In the genomic region with DNA sequence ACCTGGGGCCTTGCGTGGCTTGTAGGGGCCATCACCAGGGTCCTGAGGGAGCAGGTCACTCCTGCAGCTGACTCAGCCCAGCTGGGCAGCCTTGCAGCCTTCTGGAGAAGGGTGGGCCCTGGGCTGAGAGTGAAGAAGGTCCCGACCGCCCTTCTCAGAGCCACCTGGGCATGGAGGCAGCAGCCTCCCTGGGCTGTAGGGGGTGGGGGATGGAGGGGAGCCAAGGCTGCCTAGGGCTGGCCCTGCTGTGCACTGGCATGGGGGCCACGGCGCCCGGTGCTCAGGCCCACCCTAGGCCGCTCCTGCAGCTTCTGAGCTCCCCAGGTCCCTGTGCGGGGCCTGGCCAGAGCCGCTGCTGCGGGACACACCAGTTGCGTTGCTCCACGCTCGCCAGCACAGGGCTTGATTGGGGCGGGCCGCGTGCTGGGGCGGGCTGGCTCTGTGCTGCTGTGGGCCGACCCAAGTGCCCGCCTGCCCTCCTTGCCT, we compare ENCODE assay signal across 20 cellular contexts.
DNase-seq lines count a peak whose midpoint lies in the region; ATAC-seq and TF ChIP-seq lines count a peak whose summit lies in the region.
"Had no signal": no experiment of that assay in that cellular context is flagged by ENCODE, and none has a peak within 500 bp of the region (broad histone marks: within the 10 kb centered on the region; RNA-seq: fewer than 3 reads in every experiment).

No MANE protein-coding gene starts in this region.

- no peaks in the 10 kb centered on the region for H3K36me3 ChIP-seq in left ventricle myocardium inferior
- no peaks in the 10 kb centered on the region for H3K36me3 ChIP-seq in CD8-positive, alpha-beta memory T cell (ENCODE audit: insufficient read depth, low read length)
- H3K36me3 ChIP-seq: gastrocnemius medialis had no signal

- POLR2A ChIA-PET in CD8-positive, alpha-beta memory T cell (lab: Charles Lee): no interaction called here

- H3K9me3 ChIP-seq in left ventricle myocardium inferior (replicated peaks): peaks cover 17% of the 10 kb centered on the region
- H3K9me3 ChIP-seq in CD8-positive, alpha-beta memory T cell (ENCODE audit: low read length): no peaks in the 10 kb centered on the region
- H3K9me3 ChIP-seq: gastrocnemius medialis had no signal

- no peak overlapping the region for H3K27ac Mint-ChIP-seq in CD8-positive, alpha-beta memory T cell
- H3K27ac Mint-ChIP-seq: activated naive CD4-positive, alpha-beta T cell treated with anti-CD3 and anti-CD28 coated beads, Interleukin-2, amount 50 U/mL, for 72 hours; activated T-helper 1 cell treated with anti-CD3 and anti-CD28 coated beads, Interleukin-12 subunit alpha, Interleukin-12 subunit beta, Interleukin-2, Interleukin-4 antibody, amounts not matched to agents 30 ng/mL and 10 ng/mL and 1 ng/mL, durations not matched to agents 14 hours and 24 hours and 36 hours; CD4-positive, CD25-positive, alpha-beta regulatory T cell had no signal

- no peak overlapping the region for H3K4me3 Mint-ChIP-seq in CD8-positive, alpha-beta memory T cell
- H3K4me3 Mint-ChIP-seq: activated T-helper 1 cell treated with anti-CD3 and anti-CD28 coated beads, Interleukin-12 subunit alpha, Interleukin-12 subunit beta, Interleukin-2, Interleukin-4 antibody, amounts not matched to agents 30 ng/mL and 10 ng/mL and 1 ng/mL, durations not matched to agents 14 hours and 24 hours and 36 hours; CD4-positive, CD25-positive, alpha-beta regulatory T cell; natural killer cell had no signal

- ATAC-seq in sciatic nerve: no peak
- ATAC-seq: activated naive CD4-positive, alpha-beta T cell treated with anti-CD3 and anti-CD28 coated beads, Interleukin-2, amount 50 U/mL, for 72 hours; gastrocnemius medialis; natural killer cell had no signal

- H3K4me1 ChIP-seq in left ventricle myocardium inferior: peaks cover 8% of the 10 kb centered on the region
- peaks cover 5% of the 10 kb centered on the region for H3K4me1 ChIP-seq in CD8-positive, alpha-beta memory T cell (ENCODE audit: insufficient read depth, low read length)
- H3K4me1 ChIP-seq: gastrocnemius medialis, parathyroid adenoma had no signal

- no peaks in the 10 kb centered on the region for H3K36me3 Mint-ChIP-seq in CD8-positive, alpha-beta memory T cell
- H3K36me3 Mint-ChIP-seq: activated naive CD4-positive, alpha-beta T cell treated with anti-CD3 and anti-CD28 coated beads, Interleukin-2, amount 50 U/mL, for 72 hours; CD4-positive, CD25-positive, alpha-beta regulatory T cell; natural killer cell had no signal

- DNase-seq in cardiac septum (ENCODE audit: low spot score) (peak; percentile 72), left ventricle myocardium inferior (no peak), iPS-NIHi11 (ENCODE audit: low spot score) (peak; percentile 13), sciatic nerve (ENCODE audit: low spot score) (peak; percentile 19), dermis blood vessel endothelial cell (no peak), NCI-H526 treated with DMSO at 0.1 percent for 48 hours (lab: John Stamatoyannopoulos, UW) (no peak)
- no peak for DNase-seq in CD8-positive, alpha-beta memory T cell
- DNase-seq: CD4-positive, CD25-positive, alpha-beta regulatory T cell; effector CD4-positive, alpha-beta T cell; GM23248; NCI-H1694; NCI-H69; stimulated activated naive CD4-positive, alpha-beta T cell treated with Interleukin-2 at 50 U/mL for 16 hours; T-helper 9 cell had no signal

- H3K27me3 Mint-ChIP-seq in CD8-positive, alpha-beta memory T cell: peaks cover 1 to 12% of the 10 kb centered on the region in 2 donors
- H3K27me3 Mint-ChIP-seq: CD4-positive, CD25-positive, alpha-beta regulatory T cell had no signal

- no peaks in the 10 kb centered on the region for H3K9me3 Mint-ChIP-seq in CD8-positive, alpha-beta memory T cell
- H3K9me3 Mint-ChIP-seq: activated naive CD4-positive, alpha-beta T cell treated with anti-CD3 and anti-CD28 coated beads, Interleukin-2, amount 50 U/mL, for 72 hours; activated T-helper 1 cell treated with anti-CD3 and anti-CD28 coated beads, Interleukin-12 subunit alpha, Interleukin-12 subunit beta, Interleukin-2, Interleukin-4 antibody, amounts not matched to agents 30 ng/mL and 10 ng/mL and 1 ng/mL, durations not matched to agents 14 hours and 24 hours and 36 hours; natural killer cell had no signal

- peaks cover 8 to 15% (median 12%) of the 10 kb centered on the region in 3 donors for H3K4me1 Mint-ChIP-seq in CD8-positive, alpha-beta memory T cell

- CTCF ChIA-PET in CD8-positive, alpha-beta memory T cell (lab: Charles Lee): no interaction called here

- intact Hi-C loops in cardiac septum (cut with DNase I): no loop called here
- intact Hi-C loops in left ventricle myocardium inferior (cut with micrococcal nuclease): no loop called here
- intact Hi-C loops in sciatic nerve (cut with DNase I): no loop called here

- H3K27me3 ChIP-seq in left ventricle myocardium inferior (ENCODE audit: low read depth): peaks cover 66% of the 10 kb centered on the region
- H3K27me3 ChIP-seq in CD8-positive, alpha-beta memory T cell (ENCODE audit: insufficient read depth, low read length, poor library complexity, severe bottlenecking): no peaks in the 10 kb centered on the region

- H3K27ac ChIP-seq in left ventricle myocardium inferior (replicated peaks): no peak overlapping the region
- no peak overlapping the region for H3K27ac ChIP-seq in CD8-positive, alpha-beta memory T cell (ENCODE audit: low read depth, low read length)
- H3K27ac ChIP-seq: gastrocnemius medialis, GM23248, KMS-11, parathyroid adenoma had no signal

- no peak overlapping the region for H3K4me3 ChIP-seq in left ventricle myocardium inferior
- no peak overlapping the region for H3K4me3 ChIP-seq in CD8-positive, alpha-beta memory T cell (ENCODE audit: low read length)
- H3K4me3 ChIP-seq: gastrocnemius medialis, GM23248 had no signal

- TF ChIP-seq CTCF in left ventricle myocardium inferior (IDR thresholded peaks at IDR 0.05; ENCODE audit: borderline replicate concordance): no peak

Comparison
In these comparisons a context has a peak if more than half of its experiments do, and no peak if none do; other contexts are left out.
1. DNase-seq: peak in cardiac septum (single experiment), iPS-NIHi11 (single experiment) and sciatic nerve (single experiment); none in left ventricle myocardium inferior (single experiment), dermis blood vessel endothelial cell (single experiment), CD8-positive, alpha-beta memory T cell (0 of 5) and NCI-H526 treated with DMSO at 0.1 percent for 48 hours (single experiment).